Comparison of ENCODE assay signal across 8 cellular contexts in genomic region chr13:59750860-59751259, GRCh38.
DNase-seq lines count a peak whose midpoint lies in the region; ATAC-seq, FAIRE-seq and TF ChIP-seq lines count a peak whose summit lies in the region.

No MANE protein-coding gene starts in this region.

- 38% methylated on average over 7 of the region's 7 CpGs for WGBS in right cardiac atrium

- CTCF ChIA-PET in HEK293T (lab: Yijun Ruan, JAX): no interaction called here

- intact Hi-C loops in ascending aorta (cut with DNase I): no loop called here
- intact Hi-C loops in right cardiac atrium (cut with DNase I): no loop called here

- H3K4me1 ChIP-seq in ascending aorta: no peaks in the 10 kb centered on the region
- no peaks in the 10 kb centered on the region for H3K4me1 ChIP-seq in right cardiac atrium (ENCODE audit: control insufficient read depth, insufficient read depth, low read length)
- no peaks in the 10 kb centered on the region for H3K4me1 ChIP-seq in effector memory CD4-positive, alpha-beta T cell (ENCODE audit: control insufficient read depth, insufficient read depth, low read length, poor library complexity, severe bottlenecking)

- H3K9me3 ChIP-seq in ascending aorta: no peaks in the 10 kb centered on the region
- no peaks in the 10 kb centered on the region for H3K9me3 ChIP-seq in right cardiac atrium (ENCODE audit: control insufficient read depth, low read length)
- no peaks in the 10 kb centered on the region for H3K9me3 ChIP-seq in effector memory CD4-positive, alpha-beta T cell (ENCODE audit: control insufficient read depth, low read length)

- ATAC-seq in right cardiac atrium: peak in 1 of 2 donors; percentile 54
- no peak for ATAC-seq in GM19395 (IDR thresholded peaks at IDR 0.05; ENCODE audit: unreplicated experiment)
- no peak for ATAC-seq in GM18505 (IDR thresholded peaks at IDR 0.05; ENCODE audit: unreplicated experiment)

- POLR2A ChIA-PET in HEK293T (lab: Yijun Ruan, JAX): no interaction called here

- DNase-seq in HEK293T (ENCODE audit: extremely low spot score): peak; percentile 29
- DNase-seq in ascending aorta (ENCODE audit: low spot score in 2 of 2): no peak
- peak in 2 of 3 donors; percentile 7 to 12 for DNase-seq in right cardiac atrium
- DNase-seq in retina: peak; percentile 81
- DNase-seq in effector memory CD4-positive, alpha-beta T cell: no peak
- no peak for DNase-seq in GM12892 (ENCODE audit: insufficient read length)

- no peak for TF ChIP-seq CTCF in ascending aorta (IDR thresholded peaks at IDR 0.05)

- H3K4me3 ChIP-seq in ascending aorta (peak overlapping the region; percentile 32 to 54), right cardiac atrium (ENCODE audit: low read length) (peak overlapping the region; percentile 9)
- H3K4me3 ChIP-seq in effector memory CD4-positive, alpha-beta T cell (ENCODE audit: insufficient read depth, low read depth, low read length, poor library complexity, severe bottlenecking): no peak overlapping the region

- H3K27me3 ChIP-seq in ascending aorta: no peaks in the 10 kb centered on the region
- H3K27me3 ChIP-seq in right cardiac atrium (ENCODE audit: control insufficient read depth, insufficient read depth): no peaks in the 10 kb centered on the region
- H3K27me3 ChIP-seq in effector memory CD4-positive, alpha-beta T cell (replicated peaks; ENCODE audit: control insufficient read depth, insufficient read depth, low read length, poor library complexity, severe bottlenecking): no peaks in the 10 kb centered on the region

- no peak overlapping the region for H3K27ac ChIP-seq in ascending aorta
- H3K27ac ChIP-seq in right cardiac atrium (ENCODE audit: low read length): no peak overlapping the region
- no peak overlapping the region for H3K27ac ChIP-seq in effector memory CD4-positive, alpha-beta T cell (ENCODE audit: insufficient read depth, low read length, poor library complexity, severe bottlenecking)

- H3K36me3 ChIP-seq in ascending aorta: no peaks in the 10 kb centered on the region
- H3K36me3 ChIP-seq in effector memory CD4-positive, alpha-beta T cell (ENCODE audit: control insufficient read depth, insufficient read depth, low read length): no peaks in the 10 kb centered on the region

- no peak for TF ChIP-seq POLR2A in GM18505 (IDR thresholded peaks at IDR 0.05; ENCODE audit: borderline replicate concordance, extremely low read depth, insufficient read depth, insufficient read length)
- TF ChIP-seq POLR2A in GM12892 (IDR thresholded peaks at IDR 0.05; ENCODE audit: low read depth, low read length): no peak

- no peak for FAIRE-seq in GM12892 (lab: Jason Lieb, UNC)

TF ChIP-seq in HEK293T, 16 proteins besides CTCF, POLR2A, EP300 and RAD21:
- TF ChIP-seq LEF1 (IDR thresholded peaks at IDR 0.05; ENCODE audit: borderline replicate concordance) (no peak), ELF4 (IDR thresholded peaks at IDR 0.05) (no peak), SP1 (IDR thresholded peaks at IDR 0.05) (no peak), PKNOX1 (IDR thresholded peaks at IDR 0.05) (no peak), FOXK2 (IDR thresholded peaks at IDR 0.05) (no peak), NFRKB (IDR thresholded peaks at IDR 0.05) (no peak), FOXA1 (IDR thresholded peaks at IDR 0.05) (no peak), ARNT (IDR thresholded peaks at IDR 0.05) (no peak), HDGF (IDR thresholded peaks at IDR 0.05; ENCODE audit: borderline replicate concordance) (no peak)

Comparison
In these comparisons a context has a peak if more than half of its experiments do, and no peak if none do; other contexts are left out.
1. DNase-seq: peak in HEK293T (single experiment), right cardiac atrium (2 of 3) and retina (single experiment); none in ascending aorta (0 of 2), effector memory CD4-positive, alpha-beta T cell (0 of 3) and GM12892 (single experiment).